In genomic region chr10:794382-794956, GRCh38 we compare ENCODE assay signal across 8 cellular contexts.
DNase-seq lines count a peak whose midpoint lies in the region; ATAC-seq and TF ChIP-seq lines count a peak whose summit lies in the region.
"Had no signal": no experiment of that assay in that cellular context is flagged by ENCODE, and none has a peak within 500 bp of the region (broad histone marks: within the 10 kb centered on the region; RNA-seq: fewer than 3 reads in every experiment).

No MANE protein-coding gene starts in this region.

- H3K9me3 Mint-ChIP-seq in neural crest cell, result peaks cover 29% of the 10 kb centered on the region

- peaks cover 9% of the 10 kb centered on the region for H3K4me1 Mint-ChIP-seq in neural crest cell

- H3K4me3 Mint-ChIP-seq in neural crest cell, result no peak overlapping the region

- no peaks in the 10 kb centered on the region for H3K27me3 Mint-ChIP-seq in neural crest cell (ENCODE audit: low read depth)

- no peak overlapping the region for H3K4me3 ChIP-seq in LNCaP clone FGC (ENCODE audit: low read depth, low read length)

- DNase-seq in EH (ENCODE audit: low read depth) (peak; percentile 47), LNCaP clone FGC (ENCODE audit: low read depth) (no peak), ecto neural progenitor cell (ENCODE audit: low spot score) (peak; percentile 41), neural crest cell (ENCODE audit: low read depth, low spot score) (no peak)
- DNase-seq in stimulated activated naive CD4-positive, alpha-beta T cell (lab: John Stamatoyannopoulos, UW), result no peak
- DNase-seq: NCI-H1092 had no signal

- ATAC-seq in GM19328 (IDR thresholded peaks at IDR 0.05; ENCODE audit: unreplicated experiment) (no peak), HG03108 (IDR thresholded peaks at IDR 0.05; ENCODE audit: unreplicated experiment) (no peak)

- no peak overlapping the region for H3K27ac Mint-ChIP-seq in neural crest cell (ENCODE audit: unreplicated experiment)

- H3K36me3 Mint-ChIP-seq in neural crest cell (ENCODE audit: low read depth), result peaks cover 42% of the 10 kb centered on the region

- TF ChIP-seq CTCF in LNCaP clone FGC (IDR thresholded peaks at IDR 0.05; ENCODE audit: control insufficient read depth, extremely low read depth, insufficient read depth) (peak; percentile 65), neural crest cell (conservative IDR thresholded peaks at IDR 0.05) (peak; percentile 39)

Comparison
In these comparisons a context has a peak if more than half of its experiments do, and no peak if none do; other contexts are left out.
1. DNase-seq: peak in EH (single experiment) and ecto neural progenitor cell (single experiment); none in LNCaP clone FGC (single experiment), neural crest cell (single experiment) and stimulated activated naive CD4-positive, alpha-beta T cell (0 of 6).